Comparison of ENCODE assay signal across 16 cellular contexts in genomic region chr4:118417325-118417724, GRCh38.
DNase-seq lines count a peak whose midpoint lies in the region; ATAC-seq, FAIRE-seq and TF ChIP-seq lines count a peak whose summit lies in the region.
"Had no signal": no experiment of that assay in that cellular context is flagged by ENCODE, and none has a peak within 500 bp of the region (broad histone marks: within the 10 kb centered on the region; RNA-seq: fewer than 3 reads in every experiment).

No MANE protein-coding gene starts in this region.

- peak overlapping the region; percentile 56 for H3K4me2 ChIP-seq in keratinocyte (ENCODE audit: control insufficient read depth, extremely low read depth, insufficient read depth, low read depth, low read length)

- H3K79me2 ChIP-seq in keratinocyte (ENCODE audit: control insufficient read depth, insufficient read depth, low read length): no peaks in the 10 kb centered on the region

- peak; percentile 27 for DNase-seq in DMS 273 treated with DMSO at 0.1 percent for 48 hours (lab: John Stamatoyannopoulos, UW)
- no peak for DNase-seq in WERI-Rb-1
- DNase-seq in keratinocyte (ENCODE audit: low read depth, low spot score): peak; percentile 92
- no peak for DNase-seq in stimulated activated CD4-positive, alpha-beta T cell treated with anti-CD3 and anti-CD28 coated beads, Interleukin-4, amount 100 ng/mL, for 4 hours
- DNase-seq: activated CD4-positive, alpha-beta T cell treated with anti-CD3 and anti-CD28 coated beads for 1 hour; activated T-cell treated with anti-CD3 and anti-CD28 coated beads, Interleukin-2, amount 50 U/mL, for 48 hours; CD4-positive, CD25-positive, alpha-beta regulatory T cell; endodermal cell; mucosa of descending colon; stimulated activated CD4-positive, alpha-beta T cell treated with anti-CD3 and anti-CD28 coated beads, Interleukin-4, amount 100 ng/mL, for 24 hours; stimulated activated naive CD8-positive, alpha-beta T cell treated with anti-CD3 and anti-CD28 coated beads, Interleukin-15, amount 100 ng/mL, for 72 hours had no signal

- H3K27me3 ChIP-seq in WERI-Rb-1 (ENCODE audit: insufficient read depth, low read depth, severe bottlenecking) (no peaks in the 10 kb centered on the region), keratinocyte (ENCODE audit: control insufficient read depth, extremely low read depth, insufficient read depth, low read length) (no peaks in the 10 kb centered on the region)
- H3K27me3 ChIP-seq: ascending aorta had no signal

- no peak overlapping the region for H3K9ac ChIP-seq in keratinocyte (ENCODE audit: control insufficient read depth, extremely low read depth, insufficient read depth, low read length)

- H3K36me3 ChIP-seq in WERI-Rb-1 (no peaks in the 10 kb centered on the region), keratinocyte (ENCODE audit: control insufficient read depth in 2 of 2, extremely low read depth in 1 of 2, insufficient read depth in 2 of 2, low read length in 2 of 2) (no peaks in the 10 kb centered on the region)
- H3K36me3 ChIP-seq: ascending aorta had no signal

- peak; percentile 71 for FAIRE-seq in keratinocyte (lab: Jason Lieb, UNC)

- H3K27ac ChIP-seq in WERI-Rb-1 (peak overlapping the region; percentile 71), keratinocyte (ENCODE audit: control insufficient read depth, insufficient read depth, low read length) (peak overlapping the region; percentile 61)
- H3K27ac ChIP-seq: ascending aorta had no signal

- H3K4me3 ChIP-seq in WERI-Rb-1 (ENCODE audit: low read depth, low read length): no peak overlapping the region
- no peak overlapping the region for H3K4me3 ChIP-seq in keratinocyte (ENCODE audit: control insufficient read depth in 2 of 3, extremely low read depth in 1 of 3, insufficient read depth in 2 of 3, low read depth in 1 of 3, low read length in 3 of 3)
- H3K4me3 ChIP-seq: ascending aorta, mucosa of descending colon had no signal

- H3K9me3 ChIP-seq in WERI-Rb-1 (ENCODE audit: severe bottlenecking): no peaks in the 10 kb centered on the region
- no peaks in the 10 kb centered on the region for H3K9me3 ChIP-seq in keratinocyte (ENCODE audit: control insufficient read depth, low read depth, low read length)
- H3K9me3 ChIP-seq: ascending aorta, mucosa of descending colon had no signal

- ATAC-seq in HG02588 (IDR thresholded peaks at IDR 0.05; ENCODE audit: unreplicated experiment): peak; percentile 54
- ATAC-seq in GM21447 (IDR thresholded peaks at IDR 0.05; ENCODE audit: unreplicated experiment): no peak
- ATAC-seq in HG02642 (IDR thresholded peaks at IDR 0.05; ENCODE audit: poor library complexity, unreplicated experiment): no peak
- ATAC-seq in HG03045 (IDR thresholded peaks at IDR 0.05; ENCODE audit: unreplicated experiment): no peak
- ATAC-seq: mucosa of descending colon; stimulated activated naive CD8-positive, alpha-beta T cell treated with anti-CD3 and anti-CD28 coated beads, Interleukin-15, amount 100 ng/mL, for 72 hours had no signal

- dilution Hi-C loops in keratinocyte (cut with MboI; ENCODE audit: extremely low pct_ligation_motif_present, low sequenced_read_pairs): no loop called here

- H2AFZ ChIP-seq in keratinocyte (ENCODE audit: control insufficient read depth, low read length): no peak overlapping the region

- TF ChIP-seq CTCF in WERI-Rb-1 (IDR thresholded peaks at IDR 0.05; ENCODE audit: low read depth, low read length) (no peak), keratinocyte (optimal IDR thresholded peaks at IDR 0.05 in 1 of 3, IDR thresholded peaks at IDR 0.05 in 1 of 3, conservative IDR thresholded peaks at IDR 0.05 in 1 of 3; ENCODE audit: extremely low read depth in 1 of 3, insufficient read depth in 2 of 3, low read length in 3 of 3) (no peak)

- no peaks in the 10 kb centered on the region for H4K20me1 ChIP-seq in keratinocyte (ENCODE audit: control insufficient read depth, extremely low read depth, insufficient read depth, low read length)

- peaks cover 15% of the 10 kb centered on the region for H3K4me1 ChIP-seq in keratinocyte (ENCODE audit: control insufficient read depth, extremely low read depth, insufficient read depth, low read length)
- H3K4me1 ChIP-seq: ascending aorta had no signal

- H3K9me1 ChIP-seq in keratinocyte (ENCODE audit: control insufficient read depth, extremely low read depth, insufficient read depth, low read length): no peaks in the 10 kb centered on the region

Comparison
In these comparisons a context has a peak if more than half of its experiments do, and no peak if none do; other contexts are left out.
1. DNase-seq: peak in DMS 273 treated with DMSO at 0.1 percent for 48 hours (single experiment) and keratinocyte (single experiment); none in WERI-Rb-1 (single experiment) and stimulated activated CD4-positive, alpha-beta T cell treated with anti-CD3 and anti-CD28 coated beads, Interleukin-4, amount 100 ng/mL, for 4 hours (0 of 2).